ENCODE assay signal across 11 cellular contexts in genomic region chr3:32423534-32423933, GRCh38. TPM values are rescaled to one million over a fixed set of nuclear protein-coding genes. Genes with fewer than 3 reads are reported as not detected.
DNase-seq lines count a peak whose midpoint lies in the region; ATAC-seq and TF ChIP-seq lines count a peak whose summit lies in the region.
"Had no signal": no experiment of that assay in that cellular context is flagged by ENCODE, and none has a peak within 500 bp of the region (broad histone marks: within the 10 kb centered on the region; RNA-seq: fewer than 3 reads in every experiment).

No MANE protein-coding gene starts in this region.

- no peak for TF ChIP-seq CTCF in type B pancreatic cell (conservative IDR thresholded peaks at IDR 0.05)

- H3K27ac Mint-ChIP-seq in activated naive CD4-positive, alpha-beta T cell treated with anti-CD3 and anti-CD28 coated beads, Interleukin-2, amount 50 U/mL, for 24 hours = peak overlapping the region; percentile 97
- H3K27ac Mint-ChIP-seq in type B pancreatic cell = peak overlapping the region; percentile 25

- no peaks in the 10 kb centered on the region for H3K9me3 Mint-ChIP-seq in activated naive CD4-positive, alpha-beta T cell treated with anti-CD3 and anti-CD28 coated beads, Interleukin-2, amount 50 U/mL, for 24 hours
- peaks cover 10% of the 10 kb centered on the region for H3K9me3 Mint-ChIP-seq in type B pancreatic cell

- no peaks in the 10 kb centered on the region for H3K27me3 Mint-ChIP-seq in activated naive CD4-positive, alpha-beta T cell treated with anti-CD3 and anti-CD28 coated beads, Interleukin-2, amount 50 U/mL, for 24 hours
- peaks cover 5% of the 10 kb centered on the region for H3K27me3 Mint-ChIP-seq in type B pancreatic cell

- POLR2A ChIA-PET in HEK293T (lab: Yijun Ruan, JAX) = no interaction called here

- H3K4me1 Mint-ChIP-seq in activated naive CD4-positive, alpha-beta T cell treated with anti-CD3 and anti-CD28 coated beads, Interleukin-2, amount 50 U/mL, for 24 hours = peaks cover 95% of the 10 kb centered on the region
- peaks cover 50% of the 10 kb centered on the region for H3K4me1 Mint-ChIP-seq in type B pancreatic cell (ENCODE audit: unreplicated experiment)

- CTCF ChIA-PET in HEK293T (lab: Yijun Ruan, JAX) = interaction anchor here (0.6 to 1.0 kb wide), 3 partner anchors 17 to 44 kb away, joined by 3 to 6 read pairs (median 5); no protein-coding TSS in a partner anchor

- H3K36me3 Mint-ChIP-seq in activated naive CD4-positive, alpha-beta T cell treated with anti-CD3 and anti-CD28 coated beads, Interleukin-2, amount 50 U/mL, for 24 hours = no peaks in the 10 kb centered on the region
- peaks cover 5% of the 10 kb centered on the region for H3K36me3 Mint-ChIP-seq in type B pancreatic cell

- ATAC-seq in HG03520 (IDR thresholded peaks at IDR 0.05; ENCODE audit: unreplicated experiment) (peak; percentile 37), GM21381 (IDR thresholded peaks at IDR 0.05; ENCODE audit: unreplicated experiment) (no peak)

- H3K4me3 Mint-ChIP-seq in activated naive CD4-positive, alpha-beta T cell treated with anti-CD3 and anti-CD28 coated beads, Interleukin-2, amount 50 U/mL, for 24 hours = peak overlapping the region; percentile 11
- no peak overlapping the region for H3K4me3 Mint-ChIP-seq in type B pancreatic cell

- DNase-seq in activated naive CD4-positive, alpha-beta T cell treated with Interleukin-2 at 50 U/mL for 16 hours = no peak
- DNase-seq in cerebellar cortex (ENCODE audit: low spot score) (peak; percentile 72), type B pancreatic cell (ENCODE audit: extremely low spot score, unreplicated experiment) (no peak), HEK293T (ENCODE audit: extremely low spot score) (no peak), kidney tubule cell (ENCODE audit: low spot score) (no peak)
- DNase-seq: activated gamma-delta T cell, NCI-H1694, SK-N-SH had no signal

TF ChIP-seq in HEK293T, 16 proteins besides CTCF, POLR2A, EP300 and RAD21:
- no peak for TF ChIP-seq SP1 (IDR thresholded peaks at IDR 0.05)
- TF ChIP-seq NFRKB (IDR thresholded peaks at IDR 0.05) = no peak
- no peak for TF ChIP-seq L3MBTL2 (conservative IDR thresholded peaks at IDR 0.05)
- no peak for TF ChIP-seq SUZ12 (IDR thresholded peaks at IDR 0.05)
- TF ChIP-seq TARDBP (IDR thresholded peaks at IDR 0.05) = no peak
- TF ChIP-seq PKNOX1 (IDR thresholded peaks at IDR 0.05) = no peak
- no peak for TF ChIP-seq FOXA1 (IDR thresholded peaks at IDR 0.05)
- no peak for TF ChIP-seq FOXM1 (IDR thresholded peaks at IDR 0.05; ENCODE audit: borderline replicate concordance)

RNA-seq across cellular contexts. Expression of gene CMTM7, which starts 31.9 kb away (rescaled TPM):
- 8.2 and 20.4 TPM in 2 replicates for total RNA-seq in type B pancreatic cell (ENCODE audit: low replicate concordance)
